ENCODE assay signal across 9 cellular contexts in the genomic region with DNA sequence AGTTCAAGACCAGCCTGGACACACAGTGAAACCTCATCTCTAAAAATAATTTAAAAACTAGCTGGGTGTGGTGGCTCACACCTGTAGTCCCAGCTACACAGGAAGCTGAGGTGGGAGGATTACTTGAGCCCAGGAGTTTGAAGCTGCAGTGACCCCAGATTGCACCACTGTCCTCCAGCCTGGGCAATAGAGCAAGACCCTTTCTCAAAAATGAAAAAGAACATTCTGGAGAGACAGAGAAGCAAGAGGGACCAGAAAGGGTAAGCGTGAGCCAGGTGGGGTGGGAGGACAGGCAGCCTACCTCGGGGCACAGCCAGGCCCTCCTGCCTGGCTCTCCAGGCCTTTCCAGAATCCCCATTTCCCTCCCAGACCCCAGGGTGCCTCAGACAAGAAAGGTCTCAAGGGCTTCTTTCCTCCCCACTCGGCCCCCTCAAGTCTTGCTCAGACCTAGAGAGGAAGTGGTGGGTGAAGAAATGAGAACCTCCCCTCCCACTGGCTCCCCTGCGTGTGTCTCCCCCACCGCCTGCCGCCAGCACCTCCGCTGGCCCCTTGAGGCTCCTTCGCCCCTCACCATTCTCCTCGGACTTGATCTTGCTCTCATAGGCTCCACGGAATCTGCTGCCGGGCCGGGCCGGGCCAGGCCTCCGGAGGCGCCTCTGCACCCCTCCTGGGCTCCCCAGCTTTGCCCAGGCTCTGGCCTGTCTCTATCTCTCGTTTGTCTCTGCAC. TPM values are rescaled to one million over a fixed set of nuclear protein-coding genes. Genes with fewer than 3 reads are reported as not detected.
DNase-seq lines count a peak whose midpoint lies in the region; ATAC-seq and TF ChIP-seq lines count a peak whose summit lies in the region.
"Had no signal": no experiment of that assay in that cellular context is flagged by ENCODE, and none has a peak within 500 bp of the region (broad histone marks: within the 10 kb centered on the region; RNA-seq: fewer than 3 reads in every experiment).

No MANE protein-coding gene starts in this region.

- peaks cover 0 to 6% (median 0%) of the 10 kb centered on the region in 11 donors for H3K9me3 ChIP-seq in heart right ventricle

- H3K4me3 Mint-ChIP-seq in stimulated activated naive B cell treated with anti-CD40 and anti-IgM and Interleukin-4, amounts not matched to agents 10 μg/mL and 1 μg/mL and 100 μg/mL, for 72 hours = peak overlapping the region; percentile 95 to 97

- peak overlapping the region in 3 of 10 donors; percentile 27 to 93 (median 62) for H3K27ac ChIP-seq in heart right ventricle
- H3K27ac ChIP-seq: epithelial cell of prostate had no signal

- peaks cover 21 to 23% of the 10 kb centered on the region in 2 donors for H3K36me3 Mint-ChIP-seq in stimulated activated naive B cell treated with anti-CD40 and anti-IgM and Interleukin-4, amounts not matched to agents 10 μg/mL and 1 μg/mL and 100 μg/mL, for 72 hours

- TF ChIP-seq CTCF in heart right ventricle (IDR thresholded peaks at IDR 0.05) = no peak

- H3K4me1 Mint-ChIP-seq in stimulated activated naive B cell treated with anti-CD40 and anti-IgM and Interleukin-4, amounts not matched to agents 10 μg/mL and 1 μg/mL and 100 μg/mL, for 72 hours = peaks cover 41 to 60% of the 10 kb centered on the region in 2 donors

- peaks cover 0 to 40% (median 0%) of the 10 kb centered on the region in 9 donors for H3K4me1 ChIP-seq in heart right ventricle

- intact Hi-C loops in heart right ventricle (cut with DNase I) = no loop called here
- intact Hi-C loops in head of caudate nucleus (cut with DNase I) = no loop called here

- 76 to 79% methylated on average over 16 of the region's 16 CpGs for WGBS in heart right ventricle, 2 donors

- ATAC-seq in GM18873 (IDR thresholded peaks at IDR 0.05; ENCODE audit: low FRiP score, unreplicated experiment) (peak; percentile 34), HG03108 (IDR thresholded peaks at IDR 0.05; ENCODE audit: unreplicated experiment) (peak; percentile 23), heart right ventricle (peak in 7 of 8 donors; percentile 19 to 56 (median 47))
- ATAC-seq in stimulated activated naive B cell treated with anti-CD40 and anti-IgM and Interleukin-4, amounts not matched to agents 10 μg/mL and 1 μg/mL and 100 μg/mL, for 72 hours (replicated peaks) = peak; percentile 84 to 85

- no peaks in the 10 kb centered on the region for H3K27me3 Mint-ChIP-seq in stimulated activated naive B cell treated with anti-CD40 and anti-IgM and Interleukin-4, amounts not matched to agents 10 μg/mL and 1 μg/mL and 100 μg/mL, for 72 hours

- DNase-seq in activated CD4-positive, alpha-beta T cell treated with anti-CD3 and anti-CD28 coated beads for 48 hours = peak; percentile 60
- no peak for DNase-seq in heart right ventricle
- peak; percentile 49 for DNase-seq in stimulated activated naive B cell treated with anti-CD40 and anti-IgM and Interleukin-4, amounts not matched to agents 10 μg/mL and 1 μg/mL and 100 μg/mL, for 72 hours
- no peak for DNase-seq in head of caudate nucleus
- DNase-seq in NCI-H1417 treated with DMSO at 0.1 percent for 48 hours (lab: John Stamatoyannopoulos, UW) = no peak
- no peak for DNase-seq in NCI-H2196 treated with DMSO at 0.1 percent for 48 hours (lab: John Stamatoyannopoulos, UW; ENCODE audit: unreplicated experiment)

- H3K36me3 ChIP-seq in heart right ventricle = peaks cover 0 to 13% (median 0%) of the 10 kb centered on the region in 9 donors

- H3K4me3 ChIP-seq in heart right ventricle = peak overlapping the region in 6 of 10 donors; percentile 23 to 72 (median 38)

- peak overlapping the region; percentile 99 for H3K27ac Mint-ChIP-seq in stimulated activated naive B cell treated with anti-CD40 and anti-IgM and Interleukin-4, amounts not matched to agents 10 μg/mL and 1 μg/mL and 100 μg/mL, for 72 hours

- peaks cover 0 to 1% of the 10 kb centered on the region in 2 donors for H3K9me3 Mint-ChIP-seq in stimulated activated naive B cell treated with anti-CD40 and anti-IgM and Interleukin-4, amounts not matched to agents 10 μg/mL and 1 μg/mL and 100 μg/mL, for 72 hours

- peaks cover 0 to 11% (median 0%) of the 10 kb centered on the region in 7 donors for H3K27me3 ChIP-seq in heart right ventricle

RNA-seq across cellular contexts. Expression of gene C16orf54, which starts 0.5 kb away (rescaled TPM):
- total RNA-seq in heart right ventricle = 1 to 10 TPM in 3 of 10 donors, under 1 TPM in 7; 0.18 to 3.3 (median 0.65) TPM
- under 1 TPM; 0.26 to 0.29 TPM for polyA plus RNA-seq in heart right ventricle

RNA-seq across cellular contexts. Expression of gene ZG16, which starts 32.8 kb away (rescaled TPM):
- total RNA-seq in heart right ventricle = not detected
- polyA plus RNA-seq in heart right ventricle = under 1 TPM in 1 of 2 donors, not detected in 1; 0.01 TPM

RNA-seq across cellular contexts. Expression of gene KIF22, which starts 45.3 kb away (rescaled TPM):
- 10 to 100 TPM; 28.6 to 48.2 (median 38.6) TPM for total RNA-seq in heart right ventricle
- polyA plus RNA-seq in heart right ventricle = 100 to 1,000 TPM in 1 of 2 donors, 10 to 100 TPM in 1; 16.3 to 136 TPM

Comparison
In these comparisons a context has a peak if more than half of its experiments do, and no peak if none do; other contexts are left out.
1. ATAC-seq: peak in every context shown above with its lines; median percentile 84 in stimulated activated naive B cell treated with anti-CD40 and anti-IgM and Interleukin-4, amounts not matched to agents 10 μg/mL and 1 μg/mL and 100 μg/mL, for 72 hours; 47 in heart right ventricle; 34 in GM18873; 23 in HG03108.
2. DNase-seq: peak in activated CD4-positive, alpha-beta T cell treated with anti-CD3 and anti-CD28 coated beads for 48 hours (single experiment) and stimulated activated naive B cell treated with anti-CD40 and anti-IgM and Interleukin-4, amounts not matched to agents 10 μg/mL and 1 μg/mL and 100 μg/mL, for 72 hours (single experiment); none in heart right ventricle (0 of 2), head of caudate nucleus (0 of 42), NCI-H1417 treated with DMSO at 0.1 percent for 48 hours (single experiment) and NCI-H2196 treated with DMSO at 0.1 percent for 48 hours (single experiment).